In genomic region chr6:158707826-158708225, GRCh38 we compare ENCODE assay signal across 8 cellular contexts. TPM values are rescaled to one million over a fixed set of nuclear protein-coding genes. Genes with fewer than 3 reads are reported as not detected.
DNase-seq lines count a peak whose midpoint lies in the region; ATAC-seq and TF ChIP-seq lines count a peak whose summit lies in the region.

No MANE protein-coding gene starts in this region.

- H3K27me3 ChIP-seq in endodermal cell (ENCODE audit: control insufficient read depth, insufficient read depth, low read length, poor library complexity, severe bottlenecking) (no peaks in the 10 kb centered on the region), muscle layer of duodenum (ENCODE audit: low read depth, low read length) (no peaks in the 10 kb centered on the region), aorta (ENCODE audit: control insufficient read depth in 1 of 2, insufficient read depth in 2 of 2, low read length in 1 of 2) (no peaks in the 10 kb centered on the region)

- 72 to 90% methylated on average over 8 to 11 of the region's 11 CpGs for WGBS in endodermal cell (ENCODE audit: insufficient coverage in 1 of 2, insufficient read length in 1 of 2), 2 experiments
- 6 to 7% methylated on average over 11 of the region's 11 CpGs for WGBS in aorta, 2 donors

- H3K4me3 ChIP-seq in endodermal cell (ENCODE audit: low read length) (no peak overlapping the region), muscle layer of duodenum (ENCODE audit: low read depth in 1 of 2, low read length in 2 of 2) (no peak overlapping the region), aorta (ENCODE audit: low read length in 2 of 2) (no peak overlapping the region)

- H3K27me3 Mint-ChIP-seq in endodermal cell (ENCODE audit: insufficient read depth): no peaks in the 10 kb centered on the region

- ATAC-seq in Right ventricle myocardium inferior (peak; percentile 21), aorta (ENCODE audit: low FRiP score) (no peak), GM19452 (IDR thresholded peaks at IDR 0.05; ENCODE audit: unreplicated experiment) (no peak)

- DNase-seq in Right ventricle myocardium inferior (ENCODE audit: missing footprints) (no peak), cardiac septum (ENCODE audit: low spot score) (no peak), endodermal cell (peak; percentile 71), aorta (no peak), C1 segment of cervical spinal cord (lab: John Stamatoyannopoulos, UW) (no peak)
- DNase-seq in activated naive CD4-positive, alpha-beta T cell treated with anti-CD3 and anti-CD28 coated beads, Interleukin-2, amount 50 U/mL, for 16 hours: no peak

- intact Hi-C loops in Right ventricle myocardium inferior (cut with DNase I) (loop anchor here (2.0 to 5.0 kb wide), 2 partner anchors 93 to 419 kb away; no protein-coding TSS in a partner anchor), cardiac septum (cut with DNase I) (loop anchor here (5.0 to 10.0 kb wide), 4 partner anchors 66 to 427 kb away; partner anchors contain the start of gene DYNLT1), aorta (cut with DNase I) (loop anchor here (5.0 to 10.0 kb wide), 3 partner anchors 107 to 264 kb away; partner anchors contain the start of gene EZR (in 2 of the 2))

- no peaks in the 10 kb centered on the region for H3K36me3 Mint-ChIP-seq in endodermal cell (ENCODE audit: low read depth)

- peaks cover 34% of the 10 kb centered on the region for H3K4me1 Mint-ChIP-seq in endodermal cell

- H3K4me3 Mint-ChIP-seq in endodermal cell: no peak overlapping the region

- no peaks in the 10 kb centered on the region for H3K36me3 ChIP-seq in endodermal cell (ENCODE audit: control insufficient read depth, insufficient read depth, low read length)
- no peaks in the 10 kb centered on the region for H3K36me3 ChIP-seq in muscle layer of duodenum (ENCODE audit: control insufficient read depth in 1 of 2, insufficient read depth in 2 of 2, low read length in 2 of 2)
- no peaks in the 10 kb centered on the region for H3K36me3 ChIP-seq in aorta (ENCODE audit: control insufficient read depth in 1 of 2, insufficient read depth in 2 of 2, low read length in 1 of 2)

- H3K27ac ChIP-seq in endodermal cell (ENCODE audit: low read depth, low read length) (peak overlapping the region; percentile 73), muscle layer of duodenum (ENCODE audit: low read length) (peak overlapping the region; percentile 46), aorta (ENCODE audit: low read depth in 1 of 2, low read length in 2 of 2) (peak overlapping the region; percentile 7 to 18)

- peak; percentile 9 for TF ChIP-seq CTCF in endodermal cell (conservative IDR thresholded peaks at IDR 0.05)

- H3K4me1 ChIP-seq in endodermal cell (ENCODE audit: control insufficient read depth, insufficient read depth, low read length): peaks cover 17% of the 10 kb centered on the region
- H3K4me1 ChIP-seq in muscle layer of duodenum (ENCODE audit: control insufficient read depth in 1 of 2, insufficient read depth in 2 of 2, low read length in 2 of 2): peaks cover 24 to 28% of the 10 kb centered on the region in 2 donors
- H3K4me1 ChIP-seq in aorta (ENCODE audit: control insufficient read depth in 1 of 2, insufficient read depth in 2 of 2, low read length in 2 of 2): no peaks in the 10 kb centered on the region

- H3K9me3 Mint-ChIP-seq in endodermal cell: no peaks in the 10 kb centered on the region

- H3K9me3 ChIP-seq in endodermal cell (ENCODE audit: control insufficient read depth, low read length): no peaks in the 10 kb centered on the region
- H3K9me3 ChIP-seq in muscle layer of duodenum (ENCODE audit: control insufficient read depth in 1 of 2, low read length in 2 of 2): no peaks in the 10 kb centered on the region
- H3K9me3 ChIP-seq in aorta (ENCODE audit: control insufficient read depth, low read length): no peaks in the 10 kb centered on the region

- H3K27ac Mint-ChIP-seq in endodermal cell: peak overlapping the region; percentile 93

- peak overlapping the region; percentile 62 for H3K9ac ChIP-seq in endodermal cell (ENCODE audit: extremely low read depth, low read length, poor library complexity, severe bottlenecking)

RNA-seq across cellular contexts. Expression of gene SYTL3, which starts 58.0 kb away (rescaled TPM):
- total RNA-seq in Right ventricle myocardium inferior (10.8 TPM), cardiac septum (5.7 TPM), endodermal cell (under 1 TPM; 0.58 to 0.79 TPM), aorta (1 to 10 TPM; 3.9 to 4.7 TPM)
- polyA plus RNA-seq in endodermal cell (2013, experiment 1 of 2): 0.46 TPM
- polyA plus RNA-seq in endodermal cell (2013, experiment 2 of 2): 0.50 TPM
- polyA plus RNA-seq in aorta: 1 to 10 TPM in 1 of 2 donors, under 1 TPM in 1; 0.64 to 1.0 TPM

Comparison
In these comparisons a context has a peak if more than half of its experiments do, and no peak if none do; other contexts are left out.
1. H3K27ac ChIP-seq: peak in every context shown above with its lines; median percentile 73 in endodermal cell; 46 in muscle layer of duodenum; 12 in aorta.